In the genomic region with DNA sequence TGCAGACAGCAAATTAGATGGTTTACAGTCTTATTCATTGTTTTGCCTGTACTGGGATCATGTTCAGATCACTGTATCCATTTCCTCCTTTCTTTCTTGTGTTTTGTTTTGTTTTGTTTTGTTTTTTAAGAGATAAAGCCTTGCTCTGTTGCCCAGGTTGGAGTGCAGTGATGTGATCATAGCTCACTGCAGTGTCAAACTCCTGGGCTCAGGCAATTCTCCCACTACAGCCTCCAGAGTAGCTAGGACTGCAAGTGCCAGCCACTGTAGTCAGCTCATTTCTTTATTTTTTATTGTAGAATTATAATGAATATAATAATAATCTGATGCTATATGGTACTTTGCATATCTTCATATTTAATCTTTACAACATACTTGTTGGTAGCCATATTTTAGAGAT, we compare ENCODE assay signal across 1 cellular context.
TF ChIP-seq lines count a peak whose summit lies in the region.

No MANE protein-coding gene starts in this region.

TF ChIP-seq in SK-N-SH, 30 proteins besides CTCF, POLR2A, EP300 and RAD21 (continued from another document):
- TF ChIP-seq, protein P1, sequence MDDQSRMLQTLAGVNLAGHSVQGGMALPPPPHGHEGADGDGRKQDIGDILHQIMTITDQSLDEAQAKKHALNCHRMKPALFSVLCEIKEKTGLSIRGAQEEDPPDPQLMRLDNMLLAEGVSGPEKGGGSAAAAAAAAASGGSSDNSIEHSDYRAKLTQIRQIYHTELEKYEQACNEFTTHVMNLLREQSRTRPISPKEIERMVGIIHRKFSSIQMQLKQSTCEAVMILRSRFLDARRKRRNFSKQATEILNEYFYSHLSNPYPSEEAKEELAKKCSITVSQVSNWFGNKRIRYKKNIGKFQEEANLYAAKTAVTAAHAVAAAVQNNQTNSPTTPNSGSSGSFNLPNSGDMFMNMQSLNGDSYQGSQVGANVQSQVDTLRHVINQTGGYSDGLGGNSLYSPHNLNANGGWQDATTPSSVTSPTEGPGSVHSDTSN (IDR thresholded peaks at IDR 0.05) = no peak
- TF ChIP-seq RXRA (IDR thresholded peaks at IDR 0.05; ENCODE audit: borderline replicate concordance, low read depth) (no peak), FOXM1 (IDR thresholded peaks at IDR 0.05; ENCODE audit: low read depth) (no peak), EZH2phosphoT487 (IDR thresholded peaks at IDR 0.05; ENCODE audit: borderline replicate concordance, low read depth) (no peak), MXI1 (IDR thresholded peaks at IDR 0.05; ENCODE audit: low read depth, low read length) (no peak), YY1 (IDR thresholded peaks at IDR 0.05; ENCODE audit: low read depth) (no peak), ELF1 (IDR thresholded peaks at IDR 0.05) (no peak), GATA2 (CRISPR knock-in tag; IDR thresholded peaks at IDR 0.05) (no peak)
